Comparison of ENCODE assay signal across 1 cellular context in genomic region chr4:7872264-7872771, GRCh38.
TF ChIP-seq lines count a peak whose summit lies in the region.

No MANE protein-coding gene starts in this region.

TF ChIP-seq in GM23338, 12 proteins besides CTCF, POLR2A, EP300 and RAD21 (continued from another document):
- no peak for TF ChIP-seq ZNF331 (CRISPR knock-in tag; IDR thresholded peaks at IDR 0.05; ENCODE audit: low read depth)
- no peak for TF ChIP-seq NANOG (IDR thresholded peaks at IDR 0.05; ENCODE audit: borderline replicate concordance)
- no peak for TF ChIP-seq JUNB (IDR thresholded peaks at IDR 0.05; ENCODE audit: unreplicated experiment)
